ENCODE assay signal across 8 cellular contexts in the genomic region with DNA sequence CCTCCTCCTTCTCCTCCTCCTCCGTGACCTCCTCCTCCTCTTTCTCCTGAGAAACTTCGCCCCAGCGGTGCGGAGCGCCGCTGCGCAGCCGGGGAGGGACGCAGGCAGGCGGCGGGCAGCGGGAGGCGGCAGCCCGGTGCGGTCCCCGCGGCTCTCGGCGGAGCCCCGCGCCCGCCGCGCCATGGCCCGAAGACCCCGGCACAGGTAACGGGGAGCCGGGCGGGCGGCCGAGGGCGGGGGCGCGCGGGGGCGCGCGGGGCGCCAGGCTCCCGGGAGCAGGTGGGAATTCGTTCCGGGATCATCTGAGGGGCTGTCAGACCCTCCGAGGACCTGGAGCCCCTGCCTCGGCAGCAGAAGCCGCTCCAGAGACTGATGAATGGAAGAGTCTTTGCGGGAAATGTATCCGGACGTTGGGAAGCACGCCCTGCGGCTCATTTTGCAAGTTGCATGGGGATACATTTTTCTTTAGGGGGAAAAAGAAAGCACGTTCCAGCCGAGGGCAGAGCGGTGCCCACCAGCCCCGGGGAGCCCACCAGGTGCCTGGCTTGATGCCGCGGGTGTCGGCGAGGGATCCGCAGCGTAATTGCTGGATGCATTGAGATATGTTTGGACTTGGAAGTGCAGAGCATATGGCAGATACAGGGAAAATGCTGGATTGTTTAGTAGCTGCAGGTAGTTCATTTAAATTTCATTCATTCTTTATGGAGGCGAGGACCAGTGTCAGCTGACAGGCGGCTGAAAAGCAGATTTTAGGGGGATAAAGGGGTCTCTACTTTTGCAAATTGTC. TPM values are rescaled to one million over a fixed set of nuclear protein-coding genes. Genes with fewer than 3 reads are reported as not detected.
DNase-seq lines count a peak whose midpoint lies in the region; ATAC-seq, FAIRE-seq and TF ChIP-seq lines count a peak whose summit lies in the region.

No MANE protein-coding gene starts in this region.

- H3K4me1 Mint-ChIP-seq in activated CD4-positive, alpha-beta T cell treated with anti-CD3 and anti-CD28 coated beads for 36 hours, result peaks cover 36% of the 10 kb centered on the region

- H3K4me2 ChIP-seq in osteoblast (ENCODE audit: insufficient read depth, low read length), result peak overlapping the region; percentile 97

- peak overlapping the region; percentile 93 for H3K27ac Mint-ChIP-seq in activated CD4-positive, alpha-beta T cell treated with anti-CD3 and anti-CD28 coated beads for 36 hours

- no peak for ATAC-seq in activated CD4-positive, alpha-beta T cell treated with anti-CD3 and anti-CD28 coated beads for 36 hours
- ATAC-seq in GM21447 (IDR thresholded peaks at IDR 0.05; ENCODE audit: unreplicated experiment) (no peak), HG02642 (IDR thresholded peaks at IDR 0.05; ENCODE audit: poor library complexity, unreplicated experiment) (no peak)

- H3K27me3 Mint-ChIP-seq in activated CD4-positive, alpha-beta T cell treated with anti-CD3 and anti-CD28 coated beads for 36 hours, result no peaks in the 10 kb centered on the region

- DNase-seq in GM18507 (ENCODE audit: extremely low spot score, insufficient read length, low read depth) (no peak), fibroblast of peridontal ligament (ENCODE audit: extremely low read depth) (peak; percentile 20), osteoblast (ENCODE audit: insufficient read length, low spot score, missing footprints) (peak; percentile 85), epidermal melanocyte (ENCODE audit: insufficient read length, low spot score) (no peak)
- peak; percentile 29 for DNase-seq in activated CD4-positive, alpha-beta T cell treated with anti-CD3 and anti-CD28 coated beads for 36 hours

- intact Hi-C loops in activated CD4-positive, alpha-beta T cell treated with anti-CD3 and anti-CD28 coated beads for 36 hours (cut with DNase I, micrococcal nuclease), result loop anchor here (2.0 to 10.0 kb wide), 6 partner anchors 149 to 1229 kb away; partner anchors contain the start of gene TBPL1 (in 1 of the 2)

- no peak for TF ChIP-seq CTCF in osteoblast (IDR thresholded peaks at IDR 0.05; ENCODE audit: extremely low read depth, low read depth, low read length)

- FAIRE-seq in GM18507 (lab: Jason Lieb, UNC), result peak; percentile 21

- CTCF ChIA-PET in activated CD4-positive, alpha-beta T cell treated with anti-CD3 and anti-CD28 coated beads for 36 hours (lab: Charles Lee), result interaction anchor here (0.6 to 1.8 kb wide), 7 partner anchors 13 to 126 kb away, joined by 3 to 6 read pairs (median 4); partner anchors contain the start of gene HBS1L

- peak overlapping the region; percentile 91 for H3K4me3 Mint-ChIP-seq in activated CD4-positive, alpha-beta T cell treated with anti-CD3 and anti-CD28 coated beads for 36 hours

- peaks cover 29% of the 10 kb centered on the region for H3K4me1 ChIP-seq in osteoblast (ENCODE audit: insufficient read depth, low read length)

- POLR2A ChIA-PET in activated CD4-positive, alpha-beta T cell treated with anti-CD3 and anti-CD28 coated beads for 36 hours (lab: Charles Lee), result interaction anchor here (0.8 to 1.5 kb wide), 5 partner anchors 12 to 168 kb away, joined by 3 to 10 read pairs (median 6); partner anchors contain the start of gene HBS1L

- peaks cover 10% of the 10 kb centered on the region for H3K27me3 ChIP-seq in osteoblast (ENCODE audit: insufficient read depth, low read length)

- H2AFZ ChIP-seq in osteoblast (ENCODE audit: low read length), result peak overlapping the region; percentile 91

- no peak for TF ChIP-seq RAD21 in Ishikawa (IDR thresholded peaks at IDR 0.05; ENCODE audit: low read depth)

- no peaks in the 10 kb centered on the region for H3K36me3 ChIP-seq in osteoblast (ENCODE audit: insufficient read depth, low read length)

- peaks cover 18% of the 10 kb centered on the region for H3K36me3 Mint-ChIP-seq in activated CD4-positive, alpha-beta T cell treated with anti-CD3 and anti-CD28 coated beads for 36 hours (ENCODE audit: low read depth)

- H3K9me3 ChIP-seq in osteoblast (ENCODE audit: low read depth, low read length), result no peaks in the 10 kb centered on the region

- no peaks in the 10 kb centered on the region for H4K20me1 ChIP-seq in osteoblast (ENCODE audit: insufficient read depth, low read length)

- no peak for TF ChIP-seq EP300 in Ishikawa (IDR thresholded peaks at IDR 0.05; ENCODE audit: borderline replicate concordance)

- no peaks in the 10 kb centered on the region for H3K9me3 Mint-ChIP-seq in activated CD4-positive, alpha-beta T cell treated with anti-CD3 and anti-CD28 coated beads for 36 hours (ENCODE audit: low read depth)

- peak overlapping the region; percentile 75 for H3K4me3 ChIP-seq in osteoblast (ENCODE audit: insufficient read depth, low read length)

- H3K27ac ChIP-seq in osteoblast (ENCODE audit: low read depth, low read length), result no peak overlapping the region

- no peaks in the 10 kb centered on the region for H3K79me2 ChIP-seq in osteoblast (ENCODE audit: insufficient read depth, low read length)

TF ChIP-seq in Ishikawa, 13 proteins besides CTCF, POLR2A, EP300 and RAD21:
- TF ChIP-seq ZBTB7A (IDR thresholded peaks at IDR 0.05; ENCODE audit: low read depth) (peak; percentile 55; the same call in 1 of the 2 replicates), CEBPB (IDR thresholded peaks at IDR 0.05) (no peak), MAX (IDR thresholded peaks at IDR 0.05) (no peak; the same call in 1 of the 2 replicates), YY1 (IDR thresholded peaks at IDR 0.05; ENCODE audit: low read depth) (no peak), REST (IDR thresholded peaks at IDR 0.05; ENCODE audit: low read depth) (no peak), TAF1 (IDR thresholded peaks at IDR 0.05; ENCODE audit: low read depth) (no peak), EGR1 (IDR thresholded peaks at IDR 0.05) (no peak), CREB1 (IDR thresholded peaks at IDR 0.05; ENCODE audit: low read depth) (no peak), NFIC (IDR thresholded peaks at IDR 0.05) (no peak)
- TF ChIP-seq, protein P1, sequence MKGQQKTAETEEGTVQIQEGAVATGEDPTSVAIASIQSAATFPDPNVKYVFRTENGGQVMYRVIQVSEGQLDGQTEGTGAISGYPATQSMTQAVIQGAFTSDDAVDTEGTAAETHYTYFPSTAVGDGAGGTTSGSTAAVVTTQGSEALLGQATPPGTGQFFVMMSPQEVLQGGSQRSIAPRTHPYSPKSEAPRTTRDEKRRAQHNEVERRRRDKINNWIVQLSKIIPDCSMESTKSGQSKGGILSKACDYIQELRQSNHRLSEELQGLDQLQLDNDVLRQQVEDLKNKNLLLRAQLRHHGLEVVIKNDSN (IDR thresholded peaks at IDR 0.05), result 0 out of 2 replicates have a peak, but pooled peaks have one; percentile 9
TF ChIP-seq in Ishikawa: peak in this region for 2.

RNA-seq across cellular contexts. Expression of gene MYB, which starts 0.4 kb away (rescaled TPM):
- 10 to 100 TPM; 29.2 to 35.9 TPM for total RNA-seq in activated CD4-positive, alpha-beta T cell treated with anti-CD3 and anti-CD28 coated beads for 36 hours
- total RNA-seq in osteoblast, result under 0.01 and 0.36 TPM in 2 replicates

Comparison
In these comparisons a context has a peak if more than half of its experiments do, and no peak if none do; other contexts are left out.
1. DNase-seq: peak in activated CD4-positive, alpha-beta T cell treated with anti-CD3 and anti-CD28 coated beads for 36 hours (single experiment), fibroblast of peridontal ligament (single experiment) and osteoblast (single experiment); none in GM18507 (single experiment) and epidermal melanocyte (single experiment).
2. RNA of gene MYB, which starts 0.4 kb away (total RNA-seq): 29.2 to 35.9 TPM in activated CD4-positive, alpha-beta T cell treated with anti-CD3 and anti-CD28 coated beads for 36 hours; under 0.01 to 0.36 TPM in osteoblast; every median in the first group is over 10 times any median in the second.